ENCODE assay signal across 12 cellular contexts in the genomic region with DNA sequence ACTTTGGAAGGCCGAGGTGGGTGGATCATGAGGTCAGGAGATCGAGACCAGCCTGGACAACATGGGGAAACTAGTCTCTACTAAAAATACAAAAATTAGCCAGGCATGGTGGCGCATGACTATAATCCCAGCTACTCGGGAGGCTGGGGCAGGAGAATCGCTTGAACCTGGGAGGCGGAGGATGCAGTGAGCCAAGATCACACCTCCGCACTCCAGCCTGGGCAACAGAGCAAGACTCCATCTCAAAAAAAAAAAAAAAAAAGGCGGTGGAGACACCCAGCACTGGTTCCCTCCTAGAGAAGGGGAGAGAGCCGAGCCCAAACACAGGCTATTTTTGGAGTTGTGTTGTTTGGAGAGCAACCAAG. TPM values are rescaled to one million over a fixed set of nuclear protein-coding genes. Genes with fewer than 3 reads are reported as not detected.
DNase-seq lines count a peak whose midpoint lies in the region; ATAC-seq and TF ChIP-seq lines count a peak whose summit lies in the region.
"Not testable (repeated sequence)": the region's sequence is repeated elsewhere in the genome, so short reads cannot be mapped to it uniquely, and the experiment has no call there.
"Had no signal": no experiment of that assay in that cellular context is flagged by ENCODE, and none has a peak within 500 bp of the region (broad histone marks: within the 10 kb centered on the region; RNA-seq: fewer than 3 reads in every experiment).

No MANE protein-coding gene starts in this region.

- peak overlapping the region; percentile 31; the same call in 1 of the 2 replicates for H3K18ac ChIP-seq in IMR-90 (ENCODE audit: low read depth, low read length)
- peak overlapping the region; percentile 52 for H3K18ac ChIP-seq in mesendoderm (ENCODE audit: low read length)

- peak overlapping the region; percentile 97 for H2AK5ac ChIP-seq in IMR-90 (ENCODE audit: low read depth, low read length)
- H2AK5ac ChIP-seq in mesendoderm (ENCODE audit: low read length) = not testable (repeated sequence)

- peaks cover 52% of the 10 kb centered on the region for H3K27me3 Mint-ChIP-seq in activated CD8-positive, alpha-beta memory T cell treated with anti-CD3 and anti-CD28 coated beads, Interleukin-2, amount 10 ng/mL, durations not matched to agents 7 days and 5 days
- not testable (repeated sequence) for H3K27me3 Mint-ChIP-seq in MCF 10A (ENCODE audit: insufficient read depth, unreplicated experiment)

- H3K9me1 ChIP-seq in IMR-90 (ENCODE audit: insufficient read depth, low read length) = peaks cover 33% of the 10 kb centered on the region

- peaks cover 4 to 46% of the 10 kb centered on the region in 2 experiments; a peak in 2 of 4 replicates for H3K79me1 ChIP-seq in IMR-90 (ENCODE audit: low read depth in 1 of 2, low read length in 2 of 2)
- not testable (repeated sequence) for H3K79me1 ChIP-seq in mesendoderm (ENCODE audit: low read length)

- H2BK20ac ChIP-seq in IMR-90 (ENCODE audit: low read depth, low read length) = peak overlapping the region; percentile 95

- H3K27ac ChIP-seq in ACC112 (ENCODE audit: low read depth, low read length) (peak overlapping the region; percentile 100), IMR-90 (ENCODE audit: insufficient read depth, low read length) (peak overlapping the region; percentile 77), foreskin keratinocyte (peak overlapping the region; percentile 56), mesendoderm (ENCODE audit: low read depth, low read length) (peak overlapping the region; percentile 61), prostate gland (peak overlapping the region; percentile 72 to 74), testis (peak overlapping the region; percentile 92 to 93)

- H3K4me3 ChIP-seq in ACC112 (ENCODE audit: low read depth, low read length) (peak overlapping the region; percentile 60; the same call in 1 of the 2 replicates), testis (peak overlapping the region in 1 of 2 donors; percentile 23)
- H3K4me3 ChIP-seq in IMR-90 (ENCODE audit: insufficient read depth, low read depth, low read length); mesendoderm (ENCODE audit: low read length); prostate gland: not testable (repeated sequence)

- not testable (repeated sequence) for H2AFZ ChIP-seq in ACC112 (ENCODE audit: low read length, unreplicated experiment); IMR-90 (replicated peaks; ENCODE audit: low read length, poor library complexity)

- peaks cover 19% of the 10 kb centered on the region for H3K79me2 ChIP-seq in ACC112 (ENCODE audit: control insufficient read depth, insufficient read depth, low read length, unreplicated experiment)
- not testable (repeated sequence) for H3K79me2 ChIP-seq in mesendoderm (ENCODE audit: control insufficient read depth, insufficient read depth, low read length)

- BruUV-seq in IMR-90 (replicated peaks; lab: Mats Ljungman, UMichigan) = TSS peak; percentile 67
- not testable (repeated sequence) for BruUV-seq in MCF 10A (replicated peaks; lab: Mats Ljungman, UMichigan)

- H3K27me3 ChIP-seq in ACC112 (ENCODE audit: insufficient read depth, low read length); IMR-90 (ENCODE audit: control insufficient read depth, insufficient read depth, low read length); foreskin keratinocyte; mesendoderm (ENCODE audit: insufficient read depth, low read length, poor library complexity); prostate gland (replicated peaks; ENCODE audit: insufficient read depth); testis: not testable (repeated sequence)

- H4K91ac ChIP-seq in IMR-90 (ENCODE audit: insufficient read depth, low read depth, low read length) = peak overlapping the region; percentile 87

- CTCF ChIA-PET in IMR-90 (lab: Yijun Ruan, JAX); activated CD8-positive, alpha-beta memory T cell treated with anti-CD3 and anti-CD28 coated beads, Interleukin-2, amount 10 ng/mL, durations not matched to agents 7 days and 5 days (lab: Charles Lee): not testable (repeated sequence)
- CTCF ChIA-PET in MCF 10A (lab: Yijun Ruan, JAX) = interaction anchor here (0.6 to 1.0 kb wide), 4 partner anchors 10 to 161 kb away, joined by 3 to 4 read pairs (median 3); no protein-coding TSS in a partner anchor

- H3K4me1 ChIP-seq in ACC112 (ENCODE audit: control insufficient read depth, insufficient read depth, low read length, unreplicated experiment) = peaks cover 80% of the 10 kb centered on the region
- peaks cover 28% of the 10 kb centered on the region for H3K4me1 ChIP-seq in IMR-90 (ENCODE audit: control insufficient read depth, insufficient read depth, low read length)
- H3K4me1 ChIP-seq in foreskin keratinocyte = peaks cover 41% of the 10 kb centered on the region
- not testable (repeated sequence) for H3K4me1 ChIP-seq in mesendoderm (ENCODE audit: control insufficient read depth, low read depth, low read length); prostate gland (replicated peaks)
- peaks cover 61% of the 10 kb centered on the region for H3K4me1 ChIP-seq in testis

- not testable (repeated sequence) for H3K36me3 ChIP-seq in ACC112 (ENCODE audit: insufficient read depth, low read length); IMR-90 (ENCODE audit: control insufficient read depth, insufficient read depth, low read length); mesendoderm (ENCODE audit: control insufficient read depth, insufficient read depth, low read length); prostate gland; testis (ENCODE audit: low read depth, missing control alignments)

- dilution Hi-C loops in IMR-90 (cut with HindIII; ENCODE audit: low sequenced_read_pairs, unreplicated experiment) = not testable (repeated sequence)

- DNase-seq in IMR-90; activated CD8-positive, alpha-beta memory T cell treated with anti-CD3 and anti-CD28 coated beads, Interleukin-2, amount 10 ng/mL, durations not matched to agents 7 days and 5 days; MCF 10A (ENCODE audit: unreplicated experiment); foreskin keratinocyte; mesendoderm; prostate gland (ENCODE audit: low spot score); testis: not testable (repeated sequence)

- POLR2A ChIA-PET in IMR-90 (lab: Charles Lee; ENCODE audit: unreplicated experiment) (interaction anchor here (1.0 to 1.1 kb wide), 2 partner anchors 15 to 36 kb away, joined by 3 read pairs; a partner anchor contains a TSS), MCF 10A (lab: Yijun Ruan, JAX) (interaction anchor here (0.7 to 2.0 kb wide), 7 partner anchors 12 to 458 kb away, joined by 3 to 11 read pairs (median 5); a partner anchor contains a TSS)

- TF ChIP-seq RAD21 in IMR-90 (IDR thresholded peaks at IDR 0.05; ENCODE audit: low read length) = not testable (repeated sequence)

- TF ChIP-seq CTCF in IMR-90 (conservative IDR thresholded peaks at IDR 0.05; ENCODE audit: low read depth, low read length); MCF 10A (IDR thresholded peaks at IDR 0.05; ENCODE audit: unreplicated experiment); foreskin keratinocyte (conservative IDR thresholded peaks at IDR 0.05); prostate gland (IDR thresholded peaks at IDR 0.05); testis (IDR thresholded peaks at IDR 0.05): not testable (repeated sequence)

- in situ Hi-C loops in IMR-90 (cut with MboI; ENCODE audit: low sequenced_read_pairs) = loop anchor here (25.0 kb wide), 1 partner anchor 684 kb away; a partner anchor contains a TSS

- not testable (repeated sequence) for H3K27ac Mint-ChIP-seq in activated CD8-positive, alpha-beta memory T cell treated with anti-CD3 and anti-CD28 coated beads, Interleukin-2, amount 10 ng/mL, durations not matched to agents 7 days and 5 days
- H3K27ac Mint-ChIP-seq in MCF 10A (ENCODE audit: low read depth, unreplicated experiment) = peak overlapping the region; percentile 91

- H3K4ac ChIP-seq in IMR-90 (ENCODE audit: low read depth, low read length) = peak overlapping the region; percentile 97
- not testable (repeated sequence) for H3K4ac ChIP-seq in mesendoderm (ENCODE audit: low read depth, low read length)

- H3K36me3 Mint-ChIP-seq in activated CD8-positive, alpha-beta memory T cell treated with anti-CD3 and anti-CD28 coated beads, Interleukin-2, amount 10 ng/mL, durations not matched to agents 7 days and 5 days; MCF 10A (ENCODE audit: insufficient read depth, unreplicated experiment): not testable (repeated sequence)

- WGBS in IMR-90 (ENCODE audit: extremely low coverage in 2 of 2, insufficient read length in 1 of 2), 2 experiments = no CpG with 5 or more reads among the region's 9 CpGs
- no CpG with 5 or more reads among the region's 9 CpGs for WGBS in mesendoderm (ENCODE audit: extremely low coverage, insufficient coverage, low lambda C conversion rate)
- 66% methylated on average over 9 of the region's 9 CpGs for WGBS in prostate gland
- 59 to 65% methylated on average over 9 of the region's 9 CpGs for WGBS in testis, 2 donors

- TF ChIP-seq POLR2A in IMR-90 (IDR thresholded peaks at IDR 0.05; ENCODE audit: low read depth, low read length); prostate gland (IDR thresholded peaks at IDR 0.05); testis (IDR thresholded peaks at IDR 0.05): not testable (repeated sequence)

- H2BK5ac ChIP-seq in IMR-90 (ENCODE audit: low read depth, low read length, poor library complexity, severe bottlenecking) = peak overlapping the region; percentile 79
- not testable (repeated sequence) for H2BK5ac ChIP-seq in mesendoderm (ENCODE audit: low read length)

- peak overlapping the region; percentile 86 for H3K14ac ChIP-seq in IMR-90 (replicated peaks; ENCODE audit: low read depth, low read length)

- H3K9me3 ChIP-seq in IMR-90 (ENCODE audit: control insufficient read depth, insufficient read depth, low read length); prostate gland; testis: not testable (repeated sequence)

- H4K5ac ChIP-seq in IMR-90 (ENCODE audit: low read depth, low read length) = peak overlapping the region; percentile 9; the same call in 1 of the 2 replicates
- not testable (repeated sequence) for H4K5ac ChIP-seq in mesendoderm (ENCODE audit: low read length)

- intact Hi-C loops in IMR-90 (cut with micrococcal nuclease); MCF 10A (cut with micrococcal nuclease); prostate gland (cut with DNase I); testis (cut with DNase I; ENCODE audit: low total_unique reads): not testable (repeated sequence)

- not testable (repeated sequence) for ATAC-seq in IMR-90 (ENCODE audit: low read depth); activated CD8-positive, alpha-beta memory T cell treated with anti-CD3 and anti-CD28 coated beads, Interleukin-2, amount 10 ng/mL, durations not matched to agents 7 days and 5 days; foreskin keratinocyte

- not testable (repeated sequence) for H3K4me2 ChIP-seq in IMR-90 (ENCODE audit: low read depth, low read length); mesendoderm (ENCODE audit: low read length)

- peak overlapping the region; percentile 94 for H2BK120ac ChIP-seq in IMR-90 (ENCODE audit: low read depth, low read length)
- not testable (repeated sequence) for H2BK120ac ChIP-seq in mesendoderm (ENCODE audit: low read depth, low read length)

- peak overlapping the region; percentile 87; the same call in 1 of the 3 replicates for H2BK15ac ChIP-seq in IMR-90 (ENCODE audit: low read depth, low read length)
- not testable (repeated sequence) for H2BK15ac ChIP-seq in mesendoderm (replicated peaks; ENCODE audit: low read depth)

- H3K56ac ChIP-seq in IMR-90 (ENCODE audit: extremely low read depth, insufficient read depth, low read length) = not testable (repeated sequence)
- peak overlapping the region; percentile 34 for H3K56ac ChIP-seq in mesendoderm (ENCODE audit: low read length)

- not testable (repeated sequence) for H2AK9ac ChIP-seq in IMR-90 (replicated peaks; ENCODE audit: low read depth, low read length, poor library complexity)

- peaks cover 31% of the 10 kb centered on the region for H3K4me1 Mint-ChIP-seq in activated CD8-positive, alpha-beta memory T cell treated with anti-CD3 and anti-CD28 coated beads, Interleukin-2, amount 10 ng/mL, durations not matched to agents 7 days and 5 days
- peaks cover 30% of the 10 kb centered on the region for H3K4me1 Mint-ChIP-seq in MCF 10A (ENCODE audit: insufficient read depth, unreplicated experiment)

- peak overlapping the region; percentile 50 to 71; a peak in 3 of 4 replicates for H4K8ac ChIP-seq in IMR-90 (ENCODE audit: low read depth in 2 of 2, low read length in 2 of 2)
- H4K8ac ChIP-seq in mesendoderm (ENCODE audit: low read depth, low read length) = not testable (repeated sequence)

- H4K20me1 ChIP-seq in IMR-90 (ENCODE audit: insufficient read depth, low read length) = not testable (repeated sequence)

- H3K23ac ChIP-seq in IMR-90 (ENCODE audit: low read depth, low read length) = peak overlapping the region; percentile 84; the same call in 1 of the 2 replicates
- H3K23ac ChIP-seq in mesendoderm (ENCODE audit: low read length) = not testable (repeated sequence)

- peak overlapping the region; percentile 54 for H3K4me3 Mint-ChIP-seq in activated CD8-positive, alpha-beta memory T cell treated with anti-CD3 and anti-CD28 coated beads, Interleukin-2, amount 10 ng/mL, durations not matched to agents 7 days and 5 days
- peak overlapping the region; percentile 44 for H3K4me3 Mint-ChIP-seq in MCF 10A (ENCODE audit: unreplicated experiment)

- not testable (repeated sequence) for H3K9me3 Mint-ChIP-seq in activated CD8-positive, alpha-beta memory T cell treated with anti-CD3 and anti-CD28 coated beads, Interleukin-2, amount 10 ng/mL, durations not matched to agents 7 days and 5 days (ENCODE audit: low read depth); MCF 10A (ENCODE audit: unreplicated experiment)

- H3K9ac ChIP-seq in IMR-90 (ENCODE audit: low read depth, low read length); mesendoderm (ENCODE audit: low read length): not testable (repeated sequence)

RNA-seq across cellular contexts. Expression of a gene that starts 5.3 kb away (rescaled TPM):
- total RNA-seq in IMR-90 (2012; rRNA removed) (1,441 and 1,485 TPM in 2 replicates), MCF 10A (2022) (56.7 and 80.6 TPM in 2 replicates), foreskin keratinocyte (265 and 427 TPM in 2 replicates), prostate gland (10 to 100 TPM in 1 of 2 donors, 1 to 10 TPM in 1; 3.7 to 24.4 TPM), testis (1 to 10 TPM; 5.6 to 5.8 TPM)
- polyA plus RNA-seq in IMR-90 (2012; rRNA removed) (2,783 and 2,870 TPM in 2 replicates), foreskin keratinocyte (170 and 271 TPM in 2 replicates), testis (ENCODE audit: insufficient read depth, low read depth, low replicate concordance) (7.6 TPM)
- 1,325 and 1,597 TPM in 2 replicates for polyA plus RNA-seq in IMR-90 (2012; cell fraction: cytosol; rRNA removed)
- 924 and 1,074 TPM in 2 replicates for polyA plus RNA-seq in IMR-90 (2012; cell fraction: nucleus; rRNA removed; ENCODE audit: low replicate concordance)
- total RNA-seq in activated CD8-positive, alpha-beta memory T cell treated with anti-CD3 and anti-CD28 coated beads, Interleukin-2, amount 10 ng/mL, durations not matched to agents 7 days and 5 days = 1 to 10 TPM in 1 of 2 experiments, under 1 TPM in 1; 0.29 to 1.2 TPM
- polyA plus RNA-seq in mesendoderm (2013, experiment 1 of 2) = 55.1 TPM
- 62.9 TPM for polyA plus RNA-seq in mesendoderm (2013, experiment 2 of 2)
- total RNA-seq: SK-MEL-5 had no signal

RNA-seq across cellular contexts. Expression of a gene that starts 32.7 kb away (rescaled TPM):
- total RNA-seq in IMR-90 (2012; rRNA removed) (233 and 295 TPM in 2 replicates), MCF 10A (2022) (72.1 and 72.5 TPM in 2 replicates), foreskin keratinocyte (164 and 166 TPM in 2 replicates), prostate gland (10 to 100 TPM; 47.2 to 90.0 TPM), testis (10 to 100 TPM; 31.7 to 54.8 TPM)
- polyA plus RNA-seq in IMR-90 (2012; rRNA removed) (178 and 187 TPM in 2 replicates), foreskin keratinocyte (223 TPM in 2 replicates), testis (ENCODE audit: insufficient read depth, low read depth, low replicate concordance) (46.3 TPM)
- 282 and 325 TPM in 2 replicates for polyA plus RNA-seq in IMR-90 (2012; cell fraction: cytosol; rRNA removed)
- polyA plus RNA-seq in IMR-90 (2012; cell fraction: nucleus; rRNA removed; ENCODE audit: low replicate concordance) = 110 and 121 TPM in 2 replicates
- total RNA-seq in activated CD8-positive, alpha-beta memory T cell treated with anti-CD3 and anti-CD28 coated beads, Interleukin-2, amount 10 ng/mL, durations not matched to agents 7 days and 5 days = 10 to 100 TPM; 49.9 to 51.7 TPM
- polyA plus RNA-seq in mesendoderm (2013, experiment 1 of 2) = 14.7 TPM
- 15.1 TPM for polyA plus RNA-seq in mesendoderm (2013, experiment 2 of 2)

RNA-seq across cellular contexts. Expression of a gene that starts 36.3 kb away (rescaled TPM):
- total RNA-seq in IMR-90 (2012; rRNA removed) (3.9 and 4.4 TPM in 2 replicates), MCF 10A (2022) (29.6 and 36.8 TPM in 2 replicates), foreskin keratinocyte (13.2 and 14.6 TPM in 2 replicates), prostate gland (10 to 100 TPM; 32.0 to 36.1 TPM), testis (10 to 100 TPM; 15.3 to 20.4 TPM)
- polyA plus RNA-seq in IMR-90 (2012; rRNA removed) (4.7 and 5.9 TPM in 2 replicates), foreskin keratinocyte (5.4 and 5.9 TPM in 2 replicates), testis (ENCODE audit: insufficient read depth, low read depth, low replicate concordance) (8.7 TPM)
- polyA plus RNA-seq in IMR-90 (2012; cell fraction: cytosol; rRNA removed) = 2.7 and 2.9 TPM in 2 replicates
- 10.6 and 11.6 TPM in 2 replicates for polyA plus RNA-seq in IMR-90 (2012; cell fraction: nucleus; rRNA removed; ENCODE audit: low replicate concordance)
- 100 to 1,000 TPM in 1 of 2 experiments, 10 to 100 TPM in 1; 68.2 to 110 TPM for total RNA-seq in activated CD8-positive, alpha-beta memory T cell treated with anti-CD3 and anti-CD28 coated beads, Interleukin-2, amount 10 ng/mL, durations not matched to agents 7 days and 5 days
- 7.8 TPM for polyA plus RNA-seq in mesendoderm (2013, experiment 1 of 2)
- polyA plus RNA-seq in mesendoderm (2013, experiment 2 of 2) = 5.7 TPM

RNA-seq across cellular contexts. Expression of a gene that starts 43.8 kb away (rescaled TPM):
- total RNA-seq in IMR-90 (2012; rRNA removed) (0.18 and 0.28 TPM in 2 replicates), MCF 10A (2022) (11.2 and 12.8 TPM in 2 replicates), foreskin keratinocyte (0.11 and 0.14 TPM in 2 replicates), prostate gland (under 1 TPM; 0.14 to 0.68 TPM), testis (1 to 10 TPM; 1.2 to 2.3 TPM)
- polyA plus RNA-seq in IMR-90 (2012; rRNA removed) (0.50 and 0.59 TPM in 2 replicates), foreskin keratinocyte (0.21 and 0.33 TPM in 2 replicates), testis (ENCODE audit: insufficient read depth, low read depth, low replicate concordance) (0.87 TPM)
- polyA plus RNA-seq in IMR-90 (2012; cell fraction: cytosol; rRNA removed) = 0.64 and 0.82 TPM in 2 replicates
- polyA plus RNA-seq in IMR-90 (2012; cell fraction: nucleus; rRNA removed; ENCODE audit: low replicate concordance) = 0.36 and 0.83 TPM in 2 replicates
- under 1 TPM; 0.44 to 0.66 TPM for total RNA-seq in activated CD8-positive, alpha-beta memory T cell treated with anti-CD3 and anti-CD28 coated beads, Interleukin-2, amount 10 ng/mL, durations not matched to agents 7 days and 5 days
- polyA plus RNA-seq in mesendoderm (2013, experiment 1 of 2) = 1.6 TPM
- 1.9 TPM for polyA plus RNA-seq in mesendoderm (2013, experiment 2 of 2)
- total RNA-seq: CD8-positive, alpha-beta T cell; esophagus mucosa had no signal

RNA-seq across cellular contexts. Expression of a gene that starts 58.5 kb away (rescaled TPM):
- total RNA-seq in IMR-90 (2012; rRNA removed) = not detected in 2 replicates
- 0.03 and 0.05 TPM in 2 replicates for polyA plus RNA-seq in IMR-90 (2012; rRNA removed)
- polyA plus RNA-seq in IMR-90 (2012; cell fraction: cytosol; rRNA removed) = 0.02 and 0.04 TPM in 2 replicates
- 0.25 and 0.53 TPM in 2 replicates for polyA plus RNA-seq in IMR-90 (2012; cell fraction: nucleus; rRNA removed; ENCODE audit: low replicate concordance)
- total RNA-seq in activated CD8-positive, alpha-beta memory T cell treated with anti-CD3 and anti-CD28 coated beads, Interleukin-2, amount 10 ng/mL, durations not matched to agents 7 days and 5 days = not detected
- total RNA-seq in MCF 10A (2022) = not detected in 2 replicates
- total RNA-seq in foreskin keratinocyte = not detected in 2 replicates
- polyA plus RNA-seq in foreskin keratinocyte = not detected in 2 replicates
- not detected for polyA plus RNA-seq in mesendoderm (2013, experiment 1 of 2)
- not detected for polyA plus RNA-seq in mesendoderm (2013, experiment 2 of 2)
- total RNA-seq in prostate gland = not detected
- under 1 TPM; 0.31 to 0.50 TPM for total RNA-seq in testis
- 0.26 TPM for polyA plus RNA-seq in testis (ENCODE audit: insufficient read depth, low read depth, low replicate concordance)
- total RNA-seq: CD8-positive, alpha-beta T cell; esophagus mucosa; NCI-H460 had no signal
